Comparison of ENCODE assay signal across 11 cellular contexts in genomic region chr22:45469573-45470383, GRCh38. TPM values are rescaled to one million over a fixed set of nuclear protein-coding genes. Genes with fewer than 3 reads are reported as not detected.
DNase-seq lines count a peak whose midpoint lies in the region; ATAC-seq and TF ChIP-seq lines count a peak whose summit lies in the region.
"Had no signal": no experiment of that assay in that cellular context is flagged by ENCODE, and none has a peak within 500 bp of the region (broad histone marks: within the 10 kb centered on the region; RNA-seq: fewer than 3 reads in every experiment).

No MANE protein-coding gene starts in this region.

- peak overlapping the region; percentile 78 for H2AFZ ChIP-seq in osteoblast (ENCODE audit: low read length)

- TF ChIP-seq CTCF in osteoblast (IDR thresholded peaks at IDR 0.05; ENCODE audit: extremely low read depth, low read depth, low read length), result no peak

- H3K4me1 ChIP-seq in osteoblast (ENCODE audit: insufficient read depth, low read length), result peaks cover 23% of the 10 kb centered on the region

- no peaks in the 10 kb centered on the region for H4K20me1 ChIP-seq in osteoblast (ENCODE audit: insufficient read depth, low read length)

- peaks cover 3% of the 10 kb centered on the region for H3K9me3 ChIP-seq in osteoblast (ENCODE audit: low read depth, low read length)

- H3K27me3 ChIP-seq in osteoblast (ENCODE audit: insufficient read depth, low read length), result no peaks in the 10 kb centered on the region

- peak; percentile 47 for DNase-seq in EL
- peak; percentile 13 for DNase-seq in NCI-H526 treated with DMSO at 0.1 percent for 48 hours (lab: John Stamatoyannopoulos, UW)
- DNase-seq in osteoblast (ENCODE audit: insufficient read length, low spot score, missing footprints), result no peak
- no peak for DNase-seq in NCI-H2107 treated with DMSO at 0.1 percent for 48 hours (lab: John Stamatoyannopoulos, UW; ENCODE audit: unreplicated experiment)
- DNase-seq in dermis blood vessel endothelial cell, result no peak
- DNase-seq: occipital lobe, RPMI8226 had no signal

- ATAC-seq in esophagus mucosa, result peak; percentile 82
- ATAC-seq in GM18502 (IDR thresholded peaks at IDR 0.05; ENCODE audit: poor library complexity, unreplicated experiment), result no peak
- ATAC-seq in HG02759 (IDR thresholded peaks at IDR 0.05; ENCODE audit: unreplicated experiment), result no peak

- no peaks in the 10 kb centered on the region for H3K79me2 ChIP-seq in osteoblast (ENCODE audit: insufficient read depth, low read length)

- H3K4me2 ChIP-seq in osteoblast (ENCODE audit: insufficient read depth, low read length), result peak overlapping the region; percentile 62

- H3K4me3 ChIP-seq in osteoblast (ENCODE audit: insufficient read depth, low read length), result peak overlapping the region; percentile 24

- peak overlapping the region; percentile 55 for H3K27ac ChIP-seq in osteoblast (ENCODE audit: low read depth, low read length)

- no peaks in the 10 kb centered on the region for H3K36me3 ChIP-seq in osteoblast (ENCODE audit: insufficient read depth, low read length)

RNA-seq across cellular contexts. Expression of gene FBLN1, which starts 32.9 kb away (rescaled TPM):
- total RNA-seq in esophagus mucosa (39.5 TPM), osteoblast (88.3 and 122 TPM in 2 replicates), dermis blood vessel endothelial cell (0.34 and 0.56 TPM in 2 replicates)

RNA-seq across cellular contexts. Expression of gene RIBC2, which starts 56.3 kb away (rescaled TPM):
- total RNA-seq in esophagus mucosa (0.64 TPM), osteoblast (0.88 TPM in 1 of 2 replicates, not detected in the other), dermis blood vessel endothelial cell (0.34 and 1.3 TPM in 2 replicates)
- total RNA-seq: occipital lobe had no signal

RNA-seq across cellular contexts. Expression of gene SMC1B, which starts 56.4 kb away (rescaled TPM):
- total RNA-seq in esophagus mucosa, result not detected
- total RNA-seq in osteoblast, result not detected in 2 replicates
- not detected in 2 replicates for total RNA-seq in dermis blood vessel endothelial cell
- total RNA-seq: HT1080 had no signal

Comparison
In these comparisons a context has a peak if more than half of its experiments do, and no peak if none do; other contexts are left out.
1. DNase-seq: peak in EL (single experiment) and NCI-H526 treated with DMSO at 0.1 percent for 48 hours (single experiment); none in osteoblast (single experiment), NCI-H2107 treated with DMSO at 0.1 percent for 48 hours (single experiment) and dermis blood vessel endothelial cell (single experiment).
2. RNA of gene FBLN1, which starts 32.9 kb away (total RNA-seq): 88.3 to 122 TPM in osteoblast and 39.5 TPM in esophagus mucosa (single experiment); 0.34 to 0.56 TPM in dermis blood vessel endothelial cell; every median in the first group is over 10 times any median in the second.